17 cellular contexts compared by ENCODE assay signal in genomic region chr2:3311601-3312000, GRCh38.
"Had no signal": no experiment of that assay in that cellular context is flagged by ENCODE, and none has a peak within 500 bp of the region (broad histone marks: within the 10 kb centered on the region; RNA-seq: fewer than 3 reads in every experiment).

No MANE protein-coding gene starts in this region.

- H3K27me3 Mint-ChIP-seq: naive B cell, type B pancreatic cell had no signal

- H3K27me3 ChIP-seq: colonic mucosa, hepatocyte, left lung, suprapubic skin, thyroid gland, uterus had no signal

- H3K4me3 Mint-ChIP-seq: naive B cell, nephron progenitor cell, type B pancreatic cell had no signal

- H3K27ac ChIP-seq: colonic mucosa, hepatocyte, left lung, suprapubic skin, thyroid gland, uterus had no signal

- H3K27ac Mint-ChIP-seq: nephron progenitor cell, type B pancreatic cell had no signal

- H3K4me2 ChIP-seq: hepatocyte had no signal

- H3K79me2 ChIP-seq: hepatocyte had no signal

- H3K9me3 Mint-ChIP-seq: naive B cell, type B pancreatic cell had no signal

- DNase-seq: colonic mucosa; dermis blood vessel endothelial cell; foreskin melanocyte; head of caudate nucleus; islet precursor cell; mesendoderm; naive B cell; nephron progenitor cell; small intestine; stimulated activated CD4-positive, alpha-beta T cell treated with anti-CD3 and anti-CD28 coated beads, Interleukin-2, amount 100 ng/mL, for 48 hours; stimulated activated naive CD8-positive, alpha-beta T cell treated with anti-CD3 and anti-CD28 coated beads, Interleukin-15, Interleukin-2, amounts not matched to agents 100 U/mL and 50 U/mL, for 24 hours; thyroid gland; uterus had no signal

- H3K4me1 ChIP-seq: colonic mucosa, left lung, suprapubic skin, uterus had no signal

- ATAC-seq: left lung; stimulated activated naive CD8-positive, alpha-beta T cell treated with anti-CD3 and anti-CD28 coated beads, Interleukin-15, Interleukin-2, amounts not matched to agents 100 U/mL and 50 U/mL, for 24 hours had no signal

- H2AFZ ChIP-seq: hepatocyte had no signal

- H3K36me3 ChIP-seq: colonic mucosa, left lung, suprapubic skin, thyroid gland, uterus had no signal

- H3K9me3 ChIP-seq: colonic mucosa, left lung, suprapubic skin, thyroid gland, uterus had no signal

- H3K4me3 ChIP-seq: colonic mucosa, hepatocyte, left lung, suprapubic skin, thyroid gland, uterus had no signal
